ENCODE assay signal across 25 cellular contexts in genomic region chr3:103532986-103533385, GRCh38.
"Had no signal": no experiment of that assay in that cellular context is flagged by ENCODE, and none has a peak within 500 bp of the region (broad histone marks: within the 10 kb centered on the region; RNA-seq: fewer than 3 reads in every experiment).

No MANE protein-coding gene starts in this region.

- H3K4me3 ChIP-seq: colonic mucosa, esophagus squamous epithelium, gastrocnemius medialis, heart left ventricle, hepatocyte, left lung, lower lobe of right lung, mucosa of descending colon had no signal

- H3K4me1 ChIP-seq: colonic mucosa, esophagus squamous epithelium, gastrocnemius medialis, heart left ventricle, left lung, lower lobe of right lung had no signal

- H3K27me3 ChIP-seq: colonic mucosa, esophagus squamous epithelium, gastrocnemius medialis, heart left ventricle, hepatocyte, left lung had no signal

- H3K27ac ChIP-seq: colonic mucosa, epithelial cell of prostate, esophagus squamous epithelium, gastrocnemius medialis, heart left ventricle, hepatocyte, left lung, lower lobe of right lung had no signal

- FAIRE-seq: kidney had no signal

- DNase-seq: colonic mucosa; cortex of kidney; effector CD8-positive, alpha-beta T cell; effector memory CD8-positive, alpha-beta T cell; endodermal cell; erythroblast; esophagus squamous epithelium; foreskin fibroblast; foreskin melanocyte; gastrocnemius medialis; heart left ventricle; hypothalamus; immature natural killer cell; islet precursor cell; kidney; kidney glomerular epithelial cell; left cardiac atrium; left lung; left ventricle myocardium superior; lower lobe of right lung; mesenchymal stem cell; mucosa of descending colon; naive B cell had no signal

- H3K36me3 ChIP-seq: colonic mucosa, esophagus squamous epithelium, gastrocnemius medialis, heart left ventricle, left lung, lower lobe of right lung had no signal

- H3K9me3 ChIP-seq: colonic mucosa, gastrocnemius medialis, heart left ventricle, lower lobe of right lung, mucosa of descending colon had no signal
